27 cellular contexts compared by ENCODE assay signal in the genomic region with DNA sequence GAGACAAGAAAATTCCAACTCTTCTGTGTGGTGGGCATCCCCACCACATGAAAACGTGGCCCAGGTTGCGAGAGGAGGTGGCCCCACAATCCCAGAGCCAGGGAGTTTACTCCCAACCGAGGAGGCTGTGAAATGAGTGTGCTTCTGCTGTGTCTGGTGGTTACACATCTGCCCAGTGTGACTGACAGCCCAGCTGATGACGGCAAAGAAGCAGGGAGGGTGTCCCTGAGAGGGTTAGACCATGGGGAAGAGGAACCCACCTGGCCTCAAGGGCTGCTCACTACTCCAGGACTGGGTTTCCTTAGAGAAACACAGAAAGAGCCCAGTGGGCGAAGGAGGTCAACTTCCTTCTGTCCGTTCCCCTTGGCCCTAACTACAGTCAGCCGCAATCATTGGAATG.
"Had no signal": no experiment of that assay in that cellular context is flagged by ENCODE, and none has a peak within 500 bp of the region (broad histone marks: within the 10 kb centered on the region; RNA-seq: fewer than 3 reads in every experiment).

No MANE protein-coding gene starts in this region.

- H3K27ac ChIP-seq: breast epithelium, epithelial cell of prostate, esophagus squamous epithelium, pancreas, psoas muscle, testis had no signal

- FAIRE-seq: endometrium, pancreas had no signal

- H3K36me3 ChIP-seq: breast epithelium, esophagus squamous epithelium, pancreas had no signal

- H3K9me3 Mint-ChIP-seq: activated T-helper 1 cell treated with anti-CD3 and anti-CD28 coated beads, Interleukin-12 subunit alpha, Interleukin-12 subunit beta, Interleukin-2, Interleukin-4 antibody, amounts not matched to agents 30 ng/mL and 10 ng/mL and 1 ng/mL, durations not matched to agents 14 hours and 24 hours and 36 hours; central memory CD8-positive, alpha-beta T cell; natural killer cell treated with Interleukin-12 subunit alpha and Interleukin-12 subunit beta and Interleukin-15 and Interleukin-18, amount 100 ng/mL, for 72 hours had no signal

- H3K27ac Mint-ChIP-seq: activated T-helper 1 cell treated with anti-CD3 and anti-CD28 coated beads, Interleukin-12 subunit alpha, Interleukin-12 subunit beta, Interleukin-2, Interleukin-4 antibody, amounts not matched to agents 30 ng/mL and 10 ng/mL and 1 ng/mL, durations not matched to agents 14 hours and 24 hours and 36 hours had no signal

- DNase-seq: activated CD4-positive, alpha-beta T cell treated with anti-CD3 and anti-CD28 coated beads for 48 hours; activated CD4-positive, alpha-beta T cell treated with anti-CD3 and anti-CD28 coated beads, Interleukin-2, amount 50 U/mL, for 48 hours; activated CD8-positive, alpha-beta memory T cell treated with anti-CD3 and anti-CD28 coated beads for 24 hours; activated effector memory CD4-positive, alpha-beta T cell treated with anti-CD3 and anti-CD28 coated beads, Interleukin-2, amount 50 U/mL, for 16 hours; activated naive CD4-positive, alpha-beta T cell treated with anti-CD3 and anti-CD28 coated beads, Interleukin-2, amount 50 U/mL, for 16 hours; amniotic stem cell; dermis blood vessel endothelial cell; effector CD8-positive, alpha-beta T cell; esophagus squamous epithelium; foreskin melanocyte; kidney glomerular epithelial cell; mucosa of descending colon; pancreas; psoas muscle; stimulated activated CD4-positive, alpha-beta T cell treated with anti-CD3 and anti-CD28 coated beads, Interleukin-15, amount 100 ng/mL, for 24 hours; stimulated activated CD4-positive, alpha-beta T cell treated with anti-CD3 and anti-CD28 coated beads, Interleukin-2, amount 100 ng/mL, for 24 hours; stimulated activated naive CD4-positive, alpha-beta T cell treated with Interleukin-2 at 50 U/mL for 16 hours; testis; trophoblast cell had no signal

- H3K9me3 ChIP-seq: breast epithelium, esophagus squamous epithelium, mucosa of descending colon, pancreas, psoas muscle, testis had no signal

- H3K4me3 ChIP-seq: breast epithelium, esophagus squamous epithelium, lung, mucosa of descending colon, pancreas, psoas muscle, testis had no signal

- H3K36me3 Mint-ChIP-seq: natural killer cell treated with Interleukin-12 subunit alpha and Interleukin-12 subunit beta and Interleukin-15 and Interleukin-18, amount 100 ng/mL, for 72 hours had no signal

- H3K27me3 ChIP-seq: breast epithelium, esophagus squamous epithelium, pancreas, testis had no signal

- ATAC-seq: left lobe of liver; mucosa of descending colon; natural killer cell treated with Interleukin-12 subunit alpha and Interleukin-12 subunit beta and Interleukin-15 and Interleukin-18, amount 100 ng/mL, for 72 hours; pancreas; psoas muscle had no signal

- H3K27me3 Mint-ChIP-seq: central memory CD8-positive, alpha-beta T cell; natural killer cell treated with Interleukin-12 subunit alpha and Interleukin-12 subunit beta and Interleukin-15 and Interleukin-18, amount 100 ng/mL, for 72 hours had no signal

- H3K4me1 ChIP-seq: breast epithelium, psoas muscle had no signal

- H3K4me3 Mint-ChIP-seq: activated T-helper 1 cell treated with anti-CD3 and anti-CD28 coated beads, Interleukin-12 subunit alpha, Interleukin-12 subunit beta, Interleukin-2, Interleukin-4 antibody, amounts not matched to agents 30 ng/mL and 10 ng/mL and 1 ng/mL, durations not matched to agents 14 hours and 24 hours and 36 hours; central memory CD8-positive, alpha-beta T cell; natural killer cell treated with Interleukin-12 subunit alpha and Interleukin-12 subunit beta and Interleukin-15 and Interleukin-18, amount 100 ng/mL, for 72 hours had no signal
